In the genomic region with DNA sequence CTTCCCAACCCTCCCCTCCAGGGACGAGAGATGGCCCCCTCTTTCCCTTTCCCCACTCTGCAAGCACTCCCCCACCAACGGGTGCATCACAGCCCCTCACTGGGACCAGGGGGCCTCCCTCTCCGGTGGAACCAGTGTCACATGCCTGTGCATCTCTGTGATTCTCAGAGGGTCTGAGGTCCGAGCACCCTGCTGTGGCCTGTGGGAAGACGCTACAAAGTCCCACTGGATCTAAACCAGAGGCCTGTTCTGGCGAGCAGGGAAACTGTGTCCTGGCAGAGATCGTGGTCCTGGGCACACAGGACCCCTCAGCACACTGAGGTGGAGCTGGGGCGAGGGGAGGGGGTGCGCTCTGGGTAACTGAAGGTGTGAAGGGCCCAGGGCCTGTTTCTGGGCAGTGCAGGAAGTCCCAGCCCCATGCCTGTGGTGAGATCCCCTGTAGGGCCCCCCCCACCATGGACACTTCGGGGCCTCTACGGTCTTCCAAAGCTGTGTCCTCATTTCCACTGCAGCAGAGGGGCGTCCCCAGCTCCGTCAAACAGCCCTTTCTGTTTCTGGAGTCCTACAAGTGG, we compare ENCODE assay signal across 1 cellular context.
A peak's percentile ranks its signal among the peaks of the same experiment; 100 is the strongest.
TF ChIP-seq lines count a peak whose summit lies in the region.

No MANE protein-coding gene starts in this region.

TF ChIP-seq in HepG2, 621 proteins besides CTCF, POLR2A, EP300 and RAD21 (continued from another document):
- TF ChIP-seq, protein P1, sequence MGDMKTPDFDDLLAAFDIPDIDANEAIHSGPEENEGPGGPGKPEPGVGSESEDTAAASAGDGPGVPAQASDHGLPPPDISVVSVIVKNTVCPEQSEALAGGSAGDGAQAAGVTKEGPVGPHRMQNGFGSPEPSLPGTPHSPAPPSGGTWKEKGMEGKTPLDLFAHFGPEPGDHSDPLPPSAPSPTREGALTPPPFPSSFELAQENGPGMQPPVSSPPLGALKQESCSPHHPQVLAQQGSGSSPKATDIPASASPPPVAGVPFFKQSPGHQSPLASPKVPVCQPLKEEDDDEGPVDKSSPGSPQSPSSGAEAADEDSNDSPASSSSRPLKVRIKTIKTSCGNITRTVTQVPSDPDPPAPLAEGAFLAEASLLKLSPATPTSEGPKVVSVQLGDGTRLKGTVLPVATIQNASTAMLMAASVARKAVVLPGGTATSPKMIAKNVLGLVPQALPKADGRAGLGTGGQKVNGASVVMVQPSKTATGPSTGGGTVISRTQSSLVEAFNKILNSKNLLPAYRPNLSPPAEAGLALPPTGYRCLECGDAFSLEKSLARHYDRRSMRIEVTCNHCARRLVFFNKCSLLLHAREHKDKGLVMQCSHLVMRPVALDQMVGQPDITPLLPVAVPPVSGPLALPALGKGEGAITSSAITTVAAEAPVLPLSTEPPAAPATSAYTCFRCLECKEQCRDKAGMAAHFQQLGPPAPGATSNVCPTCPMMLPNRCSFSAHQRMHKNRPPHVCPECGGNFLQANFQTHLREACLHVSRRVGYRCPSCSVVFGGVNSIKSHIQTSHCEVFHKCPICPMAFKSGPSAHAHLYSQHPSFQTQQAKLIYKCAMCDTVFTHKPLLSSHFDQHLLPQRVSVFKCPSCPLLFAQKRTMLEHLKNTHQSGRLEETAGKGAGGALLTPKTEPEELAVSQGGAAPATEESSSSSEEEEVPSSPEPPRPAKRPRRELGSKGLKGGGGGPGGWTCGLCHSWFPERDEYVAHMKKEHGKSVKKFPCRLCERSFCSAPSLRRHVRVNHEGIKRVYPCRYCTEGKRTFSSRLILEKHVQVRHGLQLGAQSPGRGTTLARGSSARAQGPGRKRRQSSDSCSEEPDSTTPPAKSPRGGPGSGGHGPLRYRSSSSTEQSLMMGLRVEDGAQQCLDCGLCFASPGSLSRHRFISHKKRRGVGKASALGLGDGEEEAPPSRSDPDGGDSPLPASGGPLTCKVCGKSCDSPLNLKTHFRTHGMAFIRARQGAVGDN (CRISPR knock-in tag; IDR thresholded peaks at IDR 0.05): peak; percentile 37; the same call in 1 of the 2 replicates
- no peak for TF ChIP-seq ZNF564 (CRISPR knock-in tag; IDR thresholded peaks at IDR 0.05)
